In genomic region chr17:61179316-61179715, GRCh38 we compare ENCODE assay signal across 1 cellular context.
TF ChIP-seq lines count a peak whose summit lies in the region.

No MANE protein-coding gene starts in this region.

TF ChIP-seq in HepG2, 621 proteins besides CTCF, POLR2A, EP300 and RAD21 (continued from another document):
- TF ChIP-seq, protein P1, sequence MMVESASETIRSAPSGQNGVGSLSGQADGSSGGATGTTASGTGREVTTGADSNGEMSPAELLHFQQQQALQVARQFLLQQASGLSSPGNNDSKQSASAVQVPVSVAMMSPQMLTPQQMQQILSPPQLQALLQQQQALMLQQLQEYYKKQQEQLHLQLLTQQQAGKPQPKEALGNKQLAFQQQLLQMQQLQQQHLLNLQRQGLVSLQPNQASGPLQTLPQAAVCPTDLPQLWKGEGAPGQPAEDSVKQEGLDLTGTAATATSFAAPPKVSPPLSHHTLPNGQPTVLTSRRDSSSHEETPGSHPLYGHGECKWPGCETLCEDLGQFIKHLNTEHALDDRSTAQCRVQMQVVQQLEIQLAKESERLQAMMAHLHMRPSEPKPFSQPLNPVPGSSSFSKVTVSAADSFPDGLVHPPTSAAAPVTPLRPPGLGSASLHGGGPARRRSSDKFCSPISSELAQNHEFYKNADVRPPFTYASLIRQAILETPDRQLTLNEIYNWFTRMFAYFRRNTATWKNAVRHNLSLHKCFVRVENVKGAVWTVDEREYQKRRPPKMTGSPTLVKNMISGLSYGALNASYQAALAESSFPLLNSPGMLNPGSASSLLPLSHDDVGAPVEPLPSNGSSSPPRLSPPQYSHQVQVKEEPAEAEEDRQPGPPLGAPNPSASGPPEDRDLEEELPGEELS (CRISPR knock-in tag; IDR thresholded peaks at IDR 0.05), result peak; percentile 57; the same call in 1 of the 2 replicates
- TF ChIP-seq GATAD2A (CRISPR knock-in tag; IDR thresholded peaks at IDR 0.05) (peak; percentile 63), ZNF292 (CRISPR knock-in tag; IDR thresholded peaks at IDR 0.05; ENCODE audit: borderline replicate concordance, low read depth) (peak; percentile 50; the same call in 1 of the 2 replicates), RBAK (CRISPR knock-in tag; IDR thresholded peaks at IDR 0.05) (no peak), ZFX (CRISPR knock-in tag; IDR thresholded peaks at IDR 0.05; ENCODE audit: low read depth) (peak; percentile 59), ZBTB7B (CRISPR knock-in tag; IDR thresholded peaks at IDR 0.05) (peak; percentile 24; the same call in 1 of the 2 replicates), PITX1 (CRISPR knock-in tag; IDR thresholded peaks at IDR 0.05) (peak; percentile 30; the same call in 1 of the 2 replicates)
- TF ChIP-seq, protein P2, sequence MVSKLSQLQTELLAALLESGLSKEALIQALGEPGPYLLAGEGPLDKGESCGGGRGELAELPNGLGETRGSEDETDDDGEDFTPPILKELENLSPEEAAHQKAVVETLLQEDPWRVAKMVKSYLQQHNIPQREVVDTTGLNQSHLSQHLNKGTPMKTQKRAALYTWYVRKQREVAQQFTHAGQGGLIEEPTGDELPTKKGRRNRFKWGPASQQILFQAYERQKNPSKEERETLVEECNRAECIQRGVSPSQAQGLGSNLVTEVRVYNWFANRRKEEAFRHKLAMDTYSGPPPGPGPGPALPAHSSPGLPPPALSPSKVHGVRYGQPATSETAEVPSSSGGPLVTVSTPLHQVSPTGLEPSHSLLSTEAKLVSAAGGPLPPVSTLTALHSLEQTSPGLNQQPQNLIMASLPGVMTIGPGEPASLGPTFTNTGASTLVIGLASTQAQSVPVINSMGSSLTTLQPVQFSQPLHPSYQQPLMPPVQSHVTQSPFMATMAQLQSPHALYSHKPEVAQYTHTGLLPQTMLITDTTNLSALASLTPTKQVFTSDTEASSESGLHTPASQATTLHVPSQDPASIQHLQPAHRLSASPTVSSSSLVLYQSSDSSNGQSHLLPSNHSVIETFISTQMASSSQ (IDR thresholded peaks at IDR 0.05; ENCODE audit: low read depth), result no peak; the same call in 1 of the 2 replicates
- TF ChIP-seq, protein P2 (CRISPR knock-in tag; IDR thresholded peaks at IDR 0.05; ENCODE audit: borderline replicate concordance), result 0 out of 2 replicates have a peak, but pooled peaks have one; percentile 22
